32 cellular contexts compared by ENCODE assay signal in the genomic region with DNA sequence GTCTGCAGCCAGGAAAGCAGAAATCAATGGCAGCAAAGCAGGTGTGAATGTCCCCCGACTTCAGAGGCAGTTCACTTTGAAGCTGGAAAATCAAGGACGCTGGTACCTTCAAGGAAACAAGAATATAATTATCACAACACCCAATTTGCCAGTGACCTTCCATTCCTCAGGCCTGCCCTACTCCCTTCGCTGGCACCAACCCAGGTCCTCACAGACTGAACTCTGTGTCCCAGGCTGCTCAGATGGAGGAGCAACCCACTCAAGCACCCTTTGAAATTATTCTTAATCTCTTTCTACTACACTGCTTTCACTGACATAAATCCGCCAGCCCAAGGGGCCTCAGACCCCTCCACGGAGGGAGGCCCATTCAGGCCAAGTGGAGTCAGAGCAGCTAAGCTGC.
"Had no signal": no experiment of that assay in that cellular context is flagged by ENCODE, and none has a peak within 500 bp of the region (broad histone marks: within the 10 kb centered on the region; RNA-seq: fewer than 3 reads in every experiment).

No MANE protein-coding gene starts in this region.

- H3K4me1 ChIP-seq: ascending aorta, Peyer's patch had no signal

- H3K27ac ChIP-seq: ascending aorta, cardiac muscle cell, Peyer's patch, RWPE1 had no signal

- H3K9me3 ChIP-seq: ascending aorta, Peyer's patch had no signal

- H3K36me3 ChIP-seq: ascending aorta, cardiac muscle cell, Peyer's patch had no signal

- H3K4me3 Mint-ChIP-seq: activated CD4-positive, alpha-beta T cell treated with anti-CD3 and anti-CD28 coated beads, Interleukin-2, amount 10 ng/mL, durations not matched to agents 24 days and 14 days; activated CD8-positive, alpha-beta T cell treated with anti-CD3 and anti-CD28 coated beads, Interleukin-2, amount 10 ng/mL, durations not matched to agents 7 days and 5 days; activated naive CD4-positive, alpha-beta T cell treated with anti-CD3 and anti-CD28 coated beads, Interleukin-2, amount 50 U/mL, for 24 hours; activated naive CD8-positive, alpha-beta T cell treated with anti-CD3 and anti-CD28 coated beads, Interleukin-2, amount 10 ng/mL, durations not matched to agents 7 days and 5 days; activated T-cell treated with anti-CD3 and anti-CD28 coated beads, Interleukin-2, amount 50 U/mL, for 24 hours had no signal

- ATAC-seq: activated CD8-positive, alpha-beta T cell treated with anti-CD3 and anti-CD28 coated beads, Interleukin-2, amount 10 ng/mL, durations not matched to agents 7 days and 5 days; PC-3 had no signal

- H3K36me3 Mint-ChIP-seq: activated naive CD4-positive, alpha-beta T cell treated with anti-CD3 and anti-CD28 coated beads, Interleukin-2, amount 50 U/mL, for 24 hours; activated naive CD8-positive, alpha-beta T cell treated with anti-CD3 and anti-CD28 coated beads, Interleukin-2, amount 10 ng/mL, durations not matched to agents 7 days and 5 days had no signal

- H3K9me3 Mint-ChIP-seq: activated CD4-positive, alpha-beta T cell treated with anti-CD3 and anti-CD28 coated beads, Interleukin-2, amount 10 ng/mL, durations not matched to agents 24 days and 14 days; activated naive CD4-positive, alpha-beta T cell treated with anti-CD3 and anti-CD28 coated beads, Interleukin-2, amount 50 U/mL, for 24 hours; activated naive CD8-positive, alpha-beta T cell treated with anti-CD3 and anti-CD28 coated beads, Interleukin-2, amount 10 ng/mL, durations not matched to agents 7 days and 5 days; activated T-cell treated with anti-CD3 and anti-CD28 coated beads, Interleukin-2, amount 50 U/mL, for 24 hours; activated T-helper 2 cell treated with anti-CD3 and anti-CD28 coated beads, Interferon-gamma antibody, Interleukin-2, Interleukin-4, amounts not matched to agents 10 μg/mL and 5 μg/mL and 100 μg/mL, durations not matched to agents 14 hours and 24 hours and 36 hours had no signal

- H3K27me3 Mint-ChIP-seq: activated CD4-positive, alpha-beta T cell treated with anti-CD3 and anti-CD28 coated beads, Interleukin-2, amount 10 ng/mL, durations not matched to agents 24 days and 14 days; activated naive CD8-positive, alpha-beta T cell treated with anti-CD3 and anti-CD28 coated beads, Interleukin-2, amount 10 ng/mL, durations not matched to agents 7 days and 5 days; activated T-cell treated with anti-CD3 and anti-CD28 coated beads, Interleukin-2, amount 50 U/mL, for 24 hours had no signal

- DNase-seq: activated CD4-positive, alpha-beta T cell treated with anti-CD3 and anti-CD28 coated beads, Interleukin-2, amount 10 ng/mL, durations not matched to agents 24 days and 14 days; activated CD4-positive, alpha-beta T cell treated with anti-CD3 and anti-CD28 coated beads, Interleukin-2, amount 50 U/mL, for 48 hours; activated CD8-positive, alpha-beta T cell treated with anti-CD3 and anti-CD28 coated beads, Interleukin-2, amount 10 ng/mL, durations not matched to agents 7 days and 5 days; activated gamma-delta T cell; activated naive CD4-positive, alpha-beta T cell treated with Interleukin-2 at 50 U/mL for 16 hours; activated naive CD8-positive, alpha-beta T cell treated with anti-CD3 and anti-CD28 coated beads, Interleukin-2, amount 10 ng/mL, durations not matched to agents 7 days and 5 days; activated T-cell treated with anti-CD3 and anti-CD28 coated beads, Interleukin-2, amount 50 U/mL, for 24 hours; amygdala; Kasumi-1; KG1; MM.1S; MV-4-11; NCI-H1092; NCI-H1436 treated with DMSO at 0.1 percent for 48 hours; NCI-H1694 treated with DMSO at 0.1 percent for 48 hours; NCI-H2029; NCI-H510A; NCI-H526; NCI-H748 treated with DMSO at 0.1 percent for 48 hours; NK-92 treated with Interleukin-12 subunit alpha and Interleukin-12 subunit beta, amount 100 ng/mL, for 24 hours; PC-3; Peyer's patch; Right ventricle myocardium superior; SW 1271; T-helper 1 cell; T-helper 2 cell; T-helper 9 cell had no signal

- H3K27me3 ChIP-seq: ascending aorta, cardiac muscle cell, Peyer's patch had no signal

- H3K4me1 Mint-ChIP-seq: activated CD4-positive, alpha-beta T cell treated with anti-CD3 and anti-CD28 coated beads, Interleukin-2, amount 10 ng/mL, durations not matched to agents 24 days and 14 days; activated naive CD4-positive, alpha-beta T cell treated with anti-CD3 and anti-CD28 coated beads, Interleukin-2, amount 50 U/mL, for 24 hours; activated naive CD8-positive, alpha-beta T cell treated with anti-CD3 and anti-CD28 coated beads, Interleukin-2, amount 10 ng/mL, durations not matched to agents 7 days and 5 days had no signal

- H3K27ac Mint-ChIP-seq: activated CD4-positive, alpha-beta T cell treated with anti-CD3 and anti-CD28 coated beads, Interleukin-2, amount 10 ng/mL, durations not matched to agents 24 days and 14 days; activated CD8-positive, alpha-beta T cell treated with anti-CD3 and anti-CD28 coated beads, Interleukin-2, amount 10 ng/mL, durations not matched to agents 7 days and 5 days; activated naive CD4-positive, alpha-beta T cell treated with anti-CD3 and anti-CD28 coated beads, Interleukin-2, amount 50 U/mL, for 24 hours; activated naive CD8-positive, alpha-beta T cell treated with anti-CD3 and anti-CD28 coated beads, Interleukin-2, amount 10 ng/mL, durations not matched to agents 7 days and 5 days; activated T-cell treated with anti-CD3 and anti-CD28 coated beads, Interleukin-2, amount 50 U/mL, for 24 hours; activated T-helper 2 cell treated with anti-CD3 and anti-CD28 coated beads, Interferon-gamma antibody, Interleukin-2, Interleukin-4, amounts not matched to agents 10 μg/mL and 5 μg/mL and 100 μg/mL, durations not matched to agents 14 hours and 24 hours and 36 hours had no signal

- H3K4me3 ChIP-seq: ascending aorta, cardiac muscle cell, Peyer's patch had no signal
